ENCODE assay signal across 19 cellular contexts in genomic region chr11:28315440-28315839, GRCh38.
A peak's percentile ranks its signal among the peaks of the same experiment; 100 is the strongest.
DNase-seq lines count a peak whose midpoint lies in the region; ATAC-seq, FAIRE-seq and TF ChIP-seq lines count a peak whose summit lies in the region.
"Had no signal": no experiment of that assay in that cellular context is flagged by ENCODE, and none has a peak within 500 bp of the region (broad histone marks: within the 10 kb centered on the region; RNA-seq: fewer than 3 reads in every experiment).

No MANE protein-coding gene starts in this region.

- H3K4me3 ChIP-seq in HAP-1: no peak overlapping the region
- H3K4me3 ChIP-seq: A549; BLaER1 treated with 17β-estradiol and CSF1 and Interleukin-3, amounts not matched to agents 10 nM and 100 nM; GM12878 had no signal

- H3K36me3 ChIP-seq in HAP-1 (replicated peaks): no peaks in the 10 kb centered on the region

- H3K4me1 ChIP-seq in HAP-1: peaks cover 17% of the 10 kb centered on the region
- H3K4me1 ChIP-seq: A549; BLaER1 treated with 17β-estradiol and CSF1 and Interleukin-3, amounts not matched to agents 10 nM and 100 nM; Caco-2 had no signal

- FAIRE-seq in HTR-8/SVneo (lab: Jason Lieb, UNC): no peak
- FAIRE-seq: A549, D721Med, GM12878, GM12892, GM18507 had no signal

- peaks cover 19% of the 10 kb centered on the region for H3K36me3 Mint-ChIP-seq in WTC11

- peaks cover 6% of the 10 kb centered on the region for H3K4me1 Mint-ChIP-seq in WTC11
- H3K4me1 Mint-ChIP-seq: B cell had no signal

- H3K9me3 Mint-ChIP-seq in WTC11: peaks cover 22% of the 10 kb centered on the region
- H3K9me3 Mint-ChIP-seq: CD8-positive, alpha-beta T cell had no signal

- peak; percentile 36 for DNase-seq in ELF-1 (ENCODE audit: low read depth, low spot score)
- DNase-seq in HAP-1 (ENCODE audit: low spot score in 2 of 2): peak; percentile 63 to 64
- DNase-seq in WTC11 (ENCODE audit: low spot score): no peak
- DNase-seq in HTR-8/SVneo (ENCODE audit: insufficient read length, low spot score): no peak
- DNase-seq: AML-193; Caco-2; Calu3; CD4-positive, alpha-beta T cell; CD8-positive, alpha-beta T cell; DMS79 treated with DMSO at 0.1 percent for 48 hours; GDM1 had no signal

- H3K9me3 ChIP-seq in HAP-1: no peaks in the 10 kb centered on the region
- H3K9me3 ChIP-seq: A549, Caco-2 had no signal

- no peaks in the 10 kb centered on the region for H3K27me3 ChIP-seq in HAP-1 (ENCODE audit: low read depth)
- H3K27me3 ChIP-seq: BLaER1 treated with 17β-estradiol and CSF1 and Interleukin-3, amounts not matched to agents 10 nM and 100 nM had no signal

- CTCF ChIA-PET in WTC11 (lab: Charles Lee): no interaction called here

- no peak overlapping the region for H3K27ac Mint-ChIP-seq in WTC11
- H3K27ac Mint-ChIP-seq: B cell; CD4-positive, alpha-beta T cell; CD8-positive, alpha-beta T cell had no signal

- POLR2A ChIA-PET in WTC11 (lab: Charles Lee): no interaction called here

- H3K4me3 Mint-ChIP-seq in WTC11: no peak overlapping the region
- H3K4me3 Mint-ChIP-seq: B cell; CD4-positive, alpha-beta T cell; CD8-positive, alpha-beta T cell had no signal

- TF ChIP-seq CTCF in WTC11 (IDR thresholded peaks at IDR 0.05): no peak

- in situ Hi-C loops in HAP-1 (cut with MboI; ENCODE audit: low sequenced_read_pairs): no loop called here

- no peaks in the 10 kb centered on the region for H3K27me3 Mint-ChIP-seq in WTC11 (ENCODE audit: low read depth)
- H3K27me3 Mint-ChIP-seq: B cell; CD4-positive, alpha-beta T cell had no signal

- peak; percentile 51 for ATAC-seq in WTC11
- ATAC-seq in GM21528 (IDR thresholded peaks at IDR 0.05; ENCODE audit: low FRiP score, unreplicated experiment): no peak
- ATAC-seq: A549; CD8-positive, alpha-beta T cell; GM12878 had no signal

TF ChIP-seq in WTC11, 78 proteins besides CTCF, POLR2A, EP300 and RAD21:
- TF ChIP-seq ATF3 (CRISPR knock-in tag; conservative IDR thresholded peaks at IDR 0.05) (no peak), ZNF396 (CRISPR knock-in tag; IDR thresholded peaks at IDR 0.05; ENCODE audit: borderline replicate concordance) (no peak), FOXP4 (CRISPR knock-in tag; IDR thresholded peaks at IDR 0.05) (no peak), IRF2 (CRISPR knock-in tag; IDR thresholded peaks at IDR 0.05; ENCODE audit: borderline replicate concordance, low read depth) (no peak), ZNF138 (CRISPR knock-in tag; conservative IDR thresholded peaks at IDR 0.05) (no peak), ZNF263 (CRISPR knock-in tag; IDR thresholded peaks at IDR 0.05; ENCODE audit: low read depth) (no peak), E2F4 (CRISPR knock-in tag; IDR thresholded peaks at IDR 0.05; ENCODE audit: borderline replicate concordance, low read depth) (no peak), HMGA2 (CRISPR knock-in tag; IDR thresholded peaks at IDR 0.05) (no peak)
- TF ChIP-seq, protein P1, sequence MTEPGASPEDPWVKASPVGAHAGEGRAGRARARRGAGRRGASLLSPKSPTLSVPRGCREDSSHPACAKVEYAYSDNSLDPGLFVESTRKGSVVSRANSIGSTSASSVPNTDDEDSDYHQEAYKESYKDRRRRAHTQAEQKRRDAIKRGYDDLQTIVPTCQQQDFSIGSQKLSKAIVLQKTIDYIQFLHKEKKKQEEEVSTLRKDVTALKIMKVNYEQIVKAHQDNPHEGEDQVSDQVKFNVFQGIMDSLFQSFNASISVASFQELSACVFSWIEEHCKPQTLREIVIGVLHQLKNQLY (CRISPR knock-in tag; IDR thresholded peaks at IDR 0.05): no peak
- TF ChIP-seq, protein P2, sequence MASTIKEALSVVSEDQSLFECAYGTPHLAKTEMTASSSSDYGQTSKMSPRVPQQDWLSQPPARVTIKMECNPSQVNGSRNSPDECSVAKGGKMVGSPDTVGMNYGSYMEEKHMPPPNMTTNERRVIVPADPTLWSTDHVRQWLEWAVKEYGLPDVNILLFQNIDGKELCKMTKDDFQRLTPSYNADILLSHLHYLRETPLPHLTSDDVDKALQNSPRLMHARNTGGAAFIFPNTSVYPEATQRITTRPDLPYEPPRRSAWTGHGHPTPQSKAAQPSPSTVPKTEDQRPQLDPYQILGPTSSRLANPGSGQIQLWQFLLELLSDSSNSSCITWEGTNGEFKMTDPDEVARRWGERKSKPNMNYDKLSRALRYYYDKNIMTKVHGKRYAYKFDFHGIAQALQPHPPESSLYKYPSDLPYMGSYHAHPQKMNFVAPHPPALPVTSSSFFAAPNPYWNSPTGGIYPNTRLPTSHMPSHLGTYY (CRISPR knock-in tag; IDR thresholded peaks at IDR 0.05): no peak
- TF ChIP-seq, protein P3, sequence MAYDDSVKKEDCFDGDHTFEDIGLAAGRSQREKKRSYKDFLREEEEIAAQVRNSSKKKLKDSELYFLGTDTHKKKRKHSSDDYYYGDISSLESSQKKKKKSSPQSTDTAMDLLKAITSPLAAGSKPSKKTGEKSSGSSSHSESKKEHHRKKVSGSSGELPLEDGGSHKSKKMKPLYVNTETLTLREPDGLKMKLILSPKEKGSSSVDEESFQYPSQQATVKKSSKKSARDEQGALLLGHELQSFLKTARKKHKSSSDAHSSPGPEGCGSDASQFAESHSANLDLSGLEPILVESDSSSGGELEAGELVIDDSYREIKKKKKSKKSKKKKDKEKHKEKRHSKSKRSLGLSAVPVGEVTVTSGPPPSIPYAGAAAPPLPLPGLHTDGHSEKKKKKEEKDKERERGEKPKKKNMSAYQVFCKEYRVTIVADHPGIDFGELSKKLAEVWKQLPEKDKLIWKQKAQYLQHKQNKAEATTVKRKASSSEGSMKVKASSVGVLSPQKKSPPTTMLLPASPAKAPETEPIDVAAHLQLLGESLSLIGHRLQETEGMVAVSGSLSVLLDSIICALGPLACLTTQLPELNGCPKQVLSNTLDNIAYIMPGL (CRISPR knock-in tag; IDR thresholded peaks at IDR 0.05): no peak
- TF ChIP-seq, protein P4, sequence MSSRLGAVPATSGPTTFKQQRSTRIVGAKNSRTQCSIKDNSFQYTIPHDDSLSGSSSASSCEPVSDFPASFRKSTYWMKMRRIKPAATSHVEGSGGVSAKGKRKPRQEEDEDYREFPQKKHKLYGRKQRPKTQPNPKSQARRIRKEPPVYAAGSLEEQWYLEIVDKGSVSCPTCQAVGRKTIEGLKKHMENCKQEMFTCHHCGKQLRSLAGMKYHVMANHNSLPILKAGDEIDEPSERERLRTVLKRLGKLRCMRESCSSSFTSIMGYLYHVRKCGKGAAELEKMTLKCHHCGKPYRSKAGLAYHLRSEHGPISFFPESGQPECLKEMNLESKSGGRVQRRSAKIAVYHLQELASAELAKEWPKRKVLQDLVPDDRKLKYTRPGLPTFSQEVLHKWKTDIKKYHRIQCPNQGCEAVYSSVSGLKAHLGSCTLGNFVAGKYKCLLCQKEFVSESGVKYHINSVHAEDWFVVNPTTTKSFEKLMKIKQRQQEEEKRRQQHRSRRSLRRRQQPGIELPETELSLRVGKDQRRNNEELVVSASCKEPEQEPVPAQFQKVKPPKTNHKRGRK (CRISPR knock-in tag; IDR thresholded peaks at IDR 0.05; ENCODE audit: borderline replicate concordance): no peak
- TF ChIP-seq, protein P5, sequence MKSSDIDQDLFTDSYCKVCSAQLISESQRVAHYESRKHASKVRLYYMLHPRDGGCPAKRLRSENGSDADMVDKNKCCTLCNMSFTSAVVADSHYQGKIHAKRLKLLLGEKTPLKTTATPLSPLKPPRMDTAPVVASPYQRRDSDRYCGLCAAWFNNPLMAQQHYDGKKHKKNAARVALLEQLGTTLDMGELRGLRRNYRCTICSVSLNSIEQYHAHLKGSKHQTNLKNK (CRISPR knock-in tag; IDR thresholded peaks at IDR 0.05): no peak
TF ChIP-seq in WTC11: peak in this region for 0.

Comparison
In these comparisons a context has a peak if more than half of its experiments do, and no peak if none do; other contexts are left out.
1. DNase-seq: peak in ELF-1 (single experiment) and HAP-1 (2 of 2); none in WTC11 (single experiment) and HTR-8/SVneo (single experiment).